ENCODE assay signal across 16 cellular contexts in the genomic region with DNA sequence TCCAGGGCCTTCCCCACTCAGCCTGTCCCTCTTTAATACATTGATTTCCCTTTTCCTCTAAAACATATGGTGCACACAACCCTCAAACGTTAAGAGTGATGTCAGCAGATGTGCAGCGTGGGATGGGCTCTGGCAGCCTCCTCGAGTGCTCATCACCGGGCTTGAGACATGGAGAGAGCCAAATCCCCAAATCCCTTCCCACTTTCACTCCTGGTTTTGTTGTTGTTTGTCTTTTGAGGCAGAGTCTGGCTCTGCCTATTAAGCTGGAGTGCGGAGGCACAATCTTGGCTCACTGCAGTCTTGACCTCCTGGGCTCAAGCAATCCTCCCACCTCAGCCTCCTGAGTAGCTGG. TPM values are rescaled to one million over a fixed set of nuclear protein-coding genes. Genes with fewer than 3 reads are reported as not detected.
A peak's percentile ranks its signal among the peaks of the same experiment; 100 is the strongest.
DNase-seq lines count a peak whose midpoint lies in the region; ATAC-seq and TF ChIP-seq lines count a peak whose summit lies in the region.
"Had no signal": no experiment of that assay in that cellular context is flagged by ENCODE, and none has a peak within 500 bp of the region (broad histone marks: within the 10 kb centered on the region; RNA-seq: fewer than 3 reads in every experiment).

No MANE protein-coding gene starts in this region.

- H3K4me3 Mint-ChIP-seq in natural killer cell: no peak overlapping the region
- H3K4me3 Mint-ChIP-seq: activated B cell treated with CpG ODN at 0.5 μM for 24 hours; activated T-cell treated with anti-CD3 and anti-CD28 coated beads, Interleukin-2, amount 50 U/mL, for 4 hours had no signal

- whole genome bisulfite sequencing in smooth muscle cell (ENCODE audit: low lambda C conversion rate): 7% methylated on average over 5 of the region's 5 CpGs

- no peak overlapping the region for H2AFZ ChIP-seq in smooth muscle cell (ENCODE audit: low read depth)

- H3K9me3 Mint-ChIP-seq in natural killer cell: no peaks in the 10 kb centered on the region
- H3K9me3 Mint-ChIP-seq: activated B cell treated with CpG ODN at 0.5 μM for 24 hours; activated T-cell treated with anti-CD3 and anti-CD28 coated beads, Interleukin-2, amount 50 U/mL, for 4 hours had no signal

- peak overlapping the region; percentile 19 to 85 for H3K27ac ChIP-seq in coronary artery
- peak overlapping the region; percentile 94 for H3K27ac ChIP-seq in smooth muscle cell (ENCODE audit: low read depth)
- H3K27ac ChIP-seq: brain microvascular endothelial cell had no signal

- H3K79me2 ChIP-seq in smooth muscle cell (ENCODE audit: low read depth): no peaks in the 10 kb centered on the region

- no peaks in the 10 kb centered on the region for H3K27me3 ChIP-seq in smooth muscle cell (ENCODE audit: low read depth)
- H3K27me3 ChIP-seq: brain microvascular endothelial cell had no signal

- H3K4me2 ChIP-seq in smooth muscle cell: no peak overlapping the region

- H3K27ac Mint-ChIP-seq in natural killer cell: no peak overlapping the region
- H3K27ac Mint-ChIP-seq: activated B cell treated with CpG ODN at 0.5 μM for 24 hours had no signal

- H3F3A ChIP-seq in smooth muscle cell (ENCODE audit: low read depth): peaks cover 27% of the 10 kb centered on the region

- no peaks in the 10 kb centered on the region for H3K4me1 Mint-ChIP-seq in natural killer cell

- DNase-seq in NCI-H2171 treated with DMSO at 0.1 percent for 48 hours (lab: John Stamatoyannopoulos, UW) (peak; percentile 16), coronary artery (ENCODE audit: low spot score) (no peak), left kidney (ENCODE audit: low read depth, low spot score) (peak; percentile 34), smooth muscle cell (lab: John Stamatoyannopoulos, UW; ENCODE audit: unreplicated experiment) (no peak), natural killer cell (no peak), NCI-H1930 (lab: John Stamatoyannopoulos, UW) (no peak), SHP77 (lab: John Stamatoyannopoulos, UW) (no peak)
- DNase-seq: activated B cell treated with CpG ODN at 0.5 μM for 24 hours; activated T-cell treated with anti-CD3 and anti-CD28 coated beads, Interleukin-2, amount 50 U/mL, for 4 hours; brain microvascular endothelial cell; left cardiac atrium; SIG-M5 had no signal

- H3K36me3 ChIP-seq in smooth muscle cell (ENCODE audit: low read depth): no peaks in the 10 kb centered on the region
- H3K36me3 ChIP-seq: BLaER1 treated with 17β-estradiol and CSF1 and Interleukin-3, amounts not matched to agents 10 nM and 100 nM; brain microvascular endothelial cell had no signal

- H3K36me3 Mint-ChIP-seq in natural killer cell: no peaks in the 10 kb centered on the region

- H4K20me1 ChIP-seq in smooth muscle cell (ENCODE audit: low read depth): no peaks in the 10 kb centered on the region
- H4K20me1 ChIP-seq: BLaER1 treated with 17β-estradiol and CSF1 and Interleukin-3, amounts not matched to agents 10 nM and 100 nM had no signal

- intact Hi-C loops in natural killer cell (cut with micrococcal nuclease): no loop called here

- H3K27me3 Mint-ChIP-seq in natural killer cell (ENCODE audit: low read depth in 2 of 2): peaks cover 23 to 30% of the 10 kb centered on the region in 2 donors

- TF ChIP-seq CTCF in coronary artery (IDR thresholded peaks at IDR 0.05): no peak
- no peak for TF ChIP-seq CTCF in smooth muscle cell (IDR thresholded peaks at IDR 0.05; ENCODE audit: borderline replicate concordance, insufficient read depth, poor library complexity, severe bottlenecking)
- TF ChIP-seq CTCF in natural killer cell (IDR thresholded peaks at IDR 0.05): no peak

- H3K4me1 ChIP-seq in smooth muscle cell (ENCODE audit: low read depth): peaks cover 16% of the 10 kb centered on the region

- H3K9me3 ChIP-seq in smooth muscle cell (replicated peaks; ENCODE audit: low read depth): no peaks in the 10 kb centered on the region
- H3K9me3 ChIP-seq: BLaER1 treated with 17β-estradiol and CSF1 and Interleukin-3, amounts not matched to agents 10 nM and 100 nM had no signal

- ATAC-seq in natural killer cell (no peak), HG02973 (IDR thresholded peaks at IDR 0.05; ENCODE audit: unreplicated experiment) (no peak)
- ATAC-seq: activated T-cell treated with anti-CD3 and anti-CD28 coated beads, Interleukin-2, amount 50 U/mL, for 4 hours; esophagus mucosa had no signal

- H3K9ac ChIP-seq in smooth muscle cell (ENCODE audit: low read depth): no peak overlapping the region

- no peak overlapping the region for H3K4me3 ChIP-seq in coronary artery
- H3K4me3 ChIP-seq in smooth muscle cell: no peak overlapping the region
- H3K4me3 ChIP-seq: BLaER1 treated with 17β-estradiol and CSF1 and Interleukin-3, amounts not matched to agents 10 nM and 100 nM had no signal

RNA-seq across cellular contexts. Expression of a gene that starts 5.8 kb away (rescaled TPM):
- total RNA-seq in smooth muscle cell (81.0 and 93.3 TPM in 2 replicates), natural killer cell (1 to 10 TPM in 2 of 3 donors, under 1 TPM in 1; 0.63 to 3.5 (median 3.2) TPM)
- polyA plus RNA-seq in smooth muscle cell: 197 and 262 TPM in 2 replicates

RNA-seq across cellular contexts. Expression of a gene that starts 16.7 kb away (rescaled TPM):
- total RNA-seq in smooth muscle cell (13.5 and 15.4 TPM in 2 replicates), natural killer cell (10 to 100 TPM; 72.0 to 85.1 (median 73.3) TPM)
- polyA plus RNA-seq in smooth muscle cell: 37.2 and 38.9 TPM in 2 replicates

RNA-seq across cellular contexts. Expression of a gene that starts 26.6 kb away (rescaled TPM):
- total RNA-seq in smooth muscle cell (74.8 and 79.7 TPM in 2 replicates), natural killer cell (100 to 1,000 TPM in 1 of 3 donors, 10 to 100 TPM in 2; 72.8 to 108 (median 86.8) TPM)
- polyA plus RNA-seq in smooth muscle cell: 132 and 138 TPM in 2 replicates

RNA-seq across cellular contexts. Expression of a gene that starts 26.8 kb away (rescaled TPM):
- 0.31 and 3.3 TPM in 2 replicates for total RNA-seq in smooth muscle cell
- 3.7 and 4.7 TPM in 2 replicates for polyA plus RNA-seq in smooth muscle cell
- 1 to 10 TPM in 2 of 3 donors, under 1 TPM in 1; 0.89 to 1.4 (median 1.4) TPM for total RNA-seq in natural killer cell

RNA-seq across cellular contexts. Expression of a gene that starts 30.3 kb away (rescaled TPM):
- total RNA-seq in smooth muscle cell: 0.54 and 1.2 TPM in 2 replicates
- polyA plus RNA-seq in smooth muscle cell: 0.43 TPM in 1 of 2 replicates, not detected in the other
- 1 to 10 TPM in 1 of 3 donors, not detected in 2; 1.2 TPM for total RNA-seq in natural killer cell
- total RNA-seq: NCI-H460 had no signal

Comparison
In these comparisons a context has a peak if more than half of its experiments do, and no peak if none do; other contexts are left out.
1. DNase-seq: peak in NCI-H2171 treated with DMSO at 0.1 percent for 48 hours (single experiment) and left kidney (single experiment); none in coronary artery (single experiment), smooth muscle cell (single experiment), natural killer cell (single experiment), NCI-H1930 (0 of 2) and SHP77 (0 of 2).
2. RNA of a gene that starts 5.8 kb away (total RNA-seq): 81.0 to 93.3 TPM in smooth muscle cell; 0.63 to 3.5 TPM in natural killer cell; every median in the first group is over 10 times any median in the second.